Comparison of ENCODE assay signal across 1 cellular context in the genomic region with DNA sequence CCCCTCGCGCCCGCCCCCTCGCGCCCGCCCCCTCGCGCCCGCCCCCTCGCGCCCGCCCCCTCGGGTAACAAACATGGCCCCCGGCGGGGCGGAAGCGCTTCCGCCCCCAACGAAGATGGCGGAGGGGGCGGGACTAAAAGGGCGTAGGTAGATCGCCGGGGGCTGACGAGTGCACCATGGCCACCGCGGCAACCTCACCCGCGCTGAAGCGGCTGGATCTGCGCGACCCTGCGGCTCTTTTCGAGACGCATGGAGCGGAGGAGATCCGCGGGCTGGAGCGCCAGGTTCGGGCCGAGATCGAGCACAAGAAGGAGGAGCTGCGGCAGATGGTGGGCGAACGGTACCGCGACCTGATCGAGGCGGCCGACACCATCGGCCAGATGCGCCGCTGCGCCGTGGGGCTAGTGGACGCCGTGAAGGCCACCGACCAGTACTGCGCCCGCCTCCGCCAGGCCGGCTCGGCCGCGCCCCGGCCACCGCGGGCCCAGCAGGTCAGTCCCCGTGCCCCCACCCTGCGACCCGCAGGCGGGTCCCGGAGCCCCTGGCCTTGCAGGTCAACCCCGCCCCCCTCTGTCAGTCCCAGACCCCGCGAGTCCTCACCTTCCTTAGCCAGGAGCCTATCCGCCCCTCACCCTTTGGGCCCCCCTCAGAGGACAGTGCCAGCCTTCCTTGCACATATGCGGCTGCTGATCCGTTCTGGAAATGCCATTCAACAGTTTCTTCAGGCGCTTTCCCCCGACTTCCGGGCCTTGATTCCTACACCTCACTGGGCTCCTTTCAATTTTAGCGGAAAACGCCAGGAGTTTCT.
TF ChIP-seq lines count a peak whose summit lies in the region.

A gene with protein sequence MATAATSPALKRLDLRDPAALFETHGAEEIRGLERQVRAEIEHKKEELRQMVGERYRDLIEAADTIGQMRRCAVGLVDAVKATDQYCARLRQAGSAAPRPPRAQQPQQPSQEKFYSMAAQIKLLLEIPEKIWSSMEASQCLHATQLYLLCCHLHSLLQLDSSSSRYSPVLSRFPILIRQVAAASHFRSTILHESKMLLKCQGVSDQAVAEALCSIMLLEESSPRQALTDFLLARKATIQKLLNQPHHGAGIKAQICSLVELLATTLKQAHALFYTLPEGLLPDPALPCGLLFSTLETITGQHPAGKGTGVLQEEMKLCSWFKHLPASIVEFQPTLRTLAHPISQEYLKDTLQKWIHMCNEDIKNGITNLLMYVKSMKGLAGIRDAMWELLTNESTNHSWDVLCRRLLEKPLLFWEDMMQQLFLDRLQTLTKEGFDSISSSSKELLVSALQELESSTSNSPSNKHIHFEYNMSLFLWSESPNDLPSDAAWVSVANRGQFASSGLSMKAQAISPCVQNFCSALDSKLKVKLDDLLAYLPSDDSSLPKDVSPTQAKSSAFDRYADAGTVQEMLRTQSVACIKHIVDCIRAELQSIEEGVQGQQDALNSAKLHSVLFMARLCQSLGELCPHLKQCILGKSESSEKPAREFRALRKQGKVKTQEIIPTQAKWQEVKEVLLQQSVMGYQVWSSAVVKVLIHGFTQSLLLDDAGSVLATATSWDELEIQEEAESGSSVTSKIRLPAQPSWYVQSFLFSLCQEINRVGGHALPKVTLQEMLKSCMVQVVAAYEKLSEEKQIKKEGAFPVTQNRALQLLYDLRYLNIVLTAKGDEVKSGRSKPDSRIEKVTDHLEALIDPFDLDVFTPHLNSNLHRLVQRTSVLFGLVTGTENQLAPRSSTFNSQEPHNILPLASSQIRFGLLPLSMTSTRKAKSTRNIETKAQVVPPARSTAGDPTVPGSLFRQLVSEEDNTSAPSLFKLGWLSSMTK (plus strand): TSS at position 162 of the 808 bp plus-strand sequence. CDS start 15 bp downstream, at position 177.

TF ChIP-seq in HEK293, 187 proteins besides CTCF, POLR2A, EP300 and RAD21 (continued from another document and continues in another):
- TF ChIP-seq ZNF121 (tag by site-specific recombination; IDR thresholded peaks at IDR 0.05) (no peak), ZNF785 (tag by site-specific recombination; IDR thresholded peaks at IDR 0.05) (no peak), KLF1 (tag by site-specific recombination; IDR thresholded peaks at IDR 0.05) (peak; percentile 61), SP3 (tag by site-specific recombination; IDR thresholded peaks at IDR 0.05) (peak; percentile 93), ZNF621 (tag by site-specific recombination; IDR thresholded peaks at IDR 0.05) (no peak), ZNF629 (tag by site-specific recombination; IDR thresholded peaks at IDR 0.05) (no peak), ZNF600 (tag by site-specific recombination; IDR thresholded peaks at IDR 0.05) (peak; percentile 16; the same call in 1 of the 2 replicates), ZNF155 (tag by site-specific recombination; IDR thresholded peaks at IDR 0.05) (no peak), SP2 (tag by site-specific recombination; IDR thresholded peaks at IDR 0.05) (peak; percentile 64), ZNF544 (tag by site-specific recombination; IDR thresholded peaks at IDR 0.05) (no peak), ZNF768 (tag by site-specific recombination; IDR thresholded peaks at IDR 0.05) (no peak), EGR2 (tag by site-specific recombination; IDR thresholded peaks at IDR 0.05; ENCODE audit: low read depth) (peak; percentile 87), SP7 (tag by site-specific recombination; IDR thresholded peaks at IDR 0.05) (peak; percentile 59), ZNF830 (tag by site-specific recombination; IDR thresholded peaks at IDR 0.05; ENCODE audit: low read depth) (no peak), ZNF146 (tag by site-specific recombination; IDR thresholded peaks at IDR 0.05) (0 out of 2 replicates have a peak, but pooled peaks have one; percentile 21), ZNF274 (IDR thresholded peaks at IDR 0.05; ENCODE audit: low read length) (no peak), ZNF274 (tag by site-specific recombination; IDR thresholded peaks at IDR 0.05; ENCODE audit: borderline replicate concordance) (no peak), ZBTB8A (tag by site-specific recombination; IDR thresholded peaks at IDR 0.05) (no peak), ZNF138 (tag by site-specific recombination; IDR thresholded peaks at IDR 0.05; ENCODE audit: borderline replicate concordance) (no peak), ZNF658 (tag by site-specific recombination; IDR thresholded peaks at IDR 0.05) (no peak)
- TF ChIP-seq, protein P1, sequence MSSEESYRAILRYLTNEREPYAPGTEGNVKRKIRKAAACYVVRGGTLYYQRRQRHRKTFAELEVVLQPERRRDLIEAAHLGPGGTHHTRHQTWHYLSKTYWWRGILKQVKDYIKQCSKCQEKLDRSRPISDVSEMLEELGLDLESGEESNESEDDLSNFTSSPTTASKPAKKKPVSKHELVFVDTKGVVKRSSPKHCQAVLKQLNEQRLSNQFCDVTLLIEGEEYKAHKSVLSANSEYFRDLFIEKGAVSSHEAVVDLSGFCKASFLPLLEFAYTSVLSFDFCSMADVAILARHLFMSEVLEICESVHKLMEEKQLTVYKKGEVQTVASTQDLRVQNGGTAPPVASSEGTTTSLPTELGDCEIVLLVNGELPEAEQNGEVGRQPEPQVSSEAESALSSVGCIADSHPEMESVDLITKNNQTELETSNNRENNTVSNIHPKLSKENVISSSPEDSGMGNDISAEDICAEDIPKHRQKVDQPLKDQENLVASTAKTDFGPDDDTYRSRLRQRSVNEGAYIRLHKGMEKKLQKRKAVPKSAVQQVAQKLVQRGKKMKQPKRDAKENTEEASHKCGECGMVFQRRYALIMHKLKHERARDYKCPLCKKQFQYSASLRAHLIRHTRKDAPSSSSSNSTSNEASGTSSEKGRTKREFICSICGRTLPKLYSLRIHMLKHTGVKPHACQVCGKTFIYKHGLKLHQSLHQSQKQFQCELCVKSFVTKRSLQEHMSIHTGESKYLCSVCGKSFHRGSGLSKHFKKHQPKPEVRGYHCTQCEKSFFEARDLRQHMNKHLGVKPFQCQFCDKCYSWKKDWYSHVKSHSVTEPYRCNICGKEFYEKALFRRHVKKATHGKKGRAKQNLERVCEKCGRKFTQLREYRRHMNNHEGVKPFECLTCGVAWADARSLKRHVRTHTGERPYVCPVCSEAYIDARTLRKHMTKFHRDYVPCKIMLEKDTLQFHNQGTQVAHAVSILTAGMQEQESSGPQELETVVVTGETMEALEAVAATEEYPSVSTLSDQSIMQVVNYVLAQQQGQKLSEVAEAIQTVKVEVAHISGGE (tag by site-specific recombination; conservative IDR thresholded peaks at IDR 0.05; ENCODE audit: low read depth), result peak; percentile 67; the same call in 1 of the 2 replicates
- TF ChIP-seq, protein P2, sequence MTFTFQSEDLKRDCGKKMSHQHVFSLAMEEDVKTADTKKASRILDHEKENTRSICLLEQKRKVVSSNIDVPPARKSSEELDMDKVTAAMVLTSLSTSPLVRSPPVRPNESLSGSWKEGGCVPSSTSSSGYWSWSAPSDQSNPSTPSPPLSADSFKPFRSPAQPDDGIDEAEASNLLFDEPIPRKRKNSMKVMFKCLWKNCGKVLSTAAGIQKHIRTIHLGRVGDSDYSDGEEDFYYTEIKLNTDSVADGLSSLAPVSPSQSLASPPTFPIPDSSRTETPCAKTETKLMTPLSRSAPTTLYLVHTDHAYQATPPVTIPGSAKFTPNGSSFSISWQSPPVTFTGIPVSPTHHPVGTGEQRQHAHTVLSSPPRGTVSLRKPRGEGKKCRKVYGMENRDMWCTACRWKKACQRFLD (tag by site-specific recombination; IDR thresholded peaks at IDR 0.05), result no peak
- TF ChIP-seq, protein P3, sequence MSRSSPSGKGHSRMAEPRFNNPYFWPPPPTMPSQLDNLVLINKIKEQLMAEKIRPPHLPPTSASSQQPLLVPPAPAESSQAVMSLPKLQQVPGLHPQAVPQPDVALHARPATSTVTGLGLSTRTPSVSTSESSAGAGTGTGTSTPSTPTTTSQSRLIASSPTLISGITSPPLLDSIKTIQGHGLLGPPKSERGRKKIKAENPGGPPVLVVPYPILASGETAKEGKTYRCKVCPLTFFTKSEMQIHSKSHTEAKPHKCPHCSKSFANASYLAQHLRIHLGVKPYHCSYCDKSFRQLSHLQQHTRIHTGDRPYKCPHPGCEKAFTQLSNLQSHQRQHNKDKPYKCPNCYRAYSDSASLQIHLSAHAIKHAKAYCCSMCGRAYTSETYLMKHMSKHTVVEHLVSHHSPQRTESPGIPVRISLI (tag by site-specific recombination; IDR thresholded peaks at IDR 0.05), result no peak
- TF ChIP-seq, protein P4, sequence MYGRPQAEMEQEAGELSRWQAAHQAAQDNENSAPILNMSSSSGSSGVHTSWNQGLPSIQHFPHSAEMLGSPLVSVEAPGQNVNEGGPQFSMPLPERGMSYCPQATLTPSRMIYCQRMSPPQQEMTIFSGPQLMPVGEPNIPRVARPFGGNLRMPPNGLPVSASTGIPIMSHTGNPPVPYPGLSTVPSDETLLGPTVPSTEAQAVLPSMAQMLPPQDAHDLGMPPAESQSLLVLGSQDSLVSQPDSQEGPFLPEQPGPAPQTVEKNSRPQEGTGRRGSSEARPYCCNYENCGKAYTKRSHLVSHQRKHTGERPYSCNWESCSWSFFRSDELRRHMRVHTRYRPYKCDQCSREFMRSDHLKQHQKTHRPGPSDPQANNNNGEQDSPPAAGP (tag by site-specific recombination; IDR thresholded peaks at IDR 0.05), result peak; percentile 82; the same call in 1 of the 2 replicates
- TF ChIP-seq, protein P5, sequence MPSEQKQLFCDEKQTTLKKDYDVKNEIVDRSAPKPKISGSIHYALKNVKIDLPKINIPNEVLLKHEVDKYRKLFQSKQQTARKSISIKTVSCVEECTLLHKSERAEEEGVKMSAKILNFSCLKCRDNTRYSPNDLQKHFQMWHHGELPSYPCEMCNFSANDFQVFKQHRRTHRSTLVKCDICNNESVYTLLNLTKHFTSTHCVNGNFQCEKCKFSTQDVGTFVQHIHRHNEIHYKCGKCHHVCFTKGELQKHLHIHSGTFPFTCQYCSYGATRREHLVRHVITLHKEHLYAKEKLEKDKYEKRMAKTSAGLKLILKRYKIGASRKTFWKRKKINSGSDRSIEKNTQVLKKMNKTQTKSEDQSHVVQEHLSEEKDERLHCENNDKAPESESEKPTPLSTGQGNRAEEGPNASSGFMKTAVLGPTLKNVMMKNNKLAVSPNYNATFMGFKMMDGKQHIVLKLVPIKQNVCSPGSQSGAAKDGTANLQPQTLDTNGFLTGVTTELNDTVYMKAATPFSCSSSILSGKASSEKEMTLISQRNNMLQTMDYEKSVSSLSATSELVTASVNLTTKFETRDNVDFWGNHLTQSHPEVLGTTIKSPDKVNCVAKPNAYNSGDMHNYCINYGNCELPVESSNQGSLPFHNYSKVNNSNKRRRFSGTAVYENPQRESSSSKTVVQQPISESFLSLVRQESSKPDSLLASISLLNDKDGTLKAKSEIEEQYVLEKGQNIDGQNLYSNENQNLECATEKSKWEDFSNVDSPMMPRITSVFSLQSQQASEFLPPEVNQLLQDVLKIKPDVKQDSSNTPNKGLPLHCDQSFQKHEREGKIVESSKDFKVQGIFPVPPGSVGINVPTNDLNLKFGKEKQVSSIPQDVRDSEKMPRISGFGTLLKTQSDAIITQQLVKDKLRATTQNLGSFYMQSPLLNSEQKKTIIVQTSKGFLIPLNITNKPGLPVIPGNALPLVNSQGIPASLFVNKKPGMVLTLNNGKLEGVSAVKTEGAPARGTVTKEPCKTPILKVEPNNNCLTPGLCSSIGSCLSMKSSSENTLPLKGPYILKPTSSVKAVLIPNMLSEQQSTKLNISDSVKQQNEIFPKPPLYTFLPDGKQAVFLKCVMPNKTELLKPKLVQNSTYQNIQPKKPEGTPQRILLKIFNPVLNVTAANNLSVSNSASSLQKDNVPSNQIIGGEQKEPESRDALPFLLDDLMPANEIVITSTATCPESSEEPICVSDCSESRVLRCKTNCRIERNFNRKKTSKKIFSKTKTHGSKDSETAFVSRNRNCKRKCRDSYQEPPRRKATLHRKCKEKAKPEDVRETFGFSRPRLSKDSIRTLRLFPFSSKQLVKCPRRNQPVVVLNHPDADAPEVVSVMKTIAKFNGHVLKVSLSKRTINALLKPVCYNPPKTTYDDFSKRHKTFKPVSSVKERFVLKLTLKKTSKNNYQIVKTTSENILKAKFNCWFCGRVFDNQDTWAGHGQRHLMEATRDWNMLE (tag by site-specific recombination; conservative IDR thresholded peaks at IDR 0.05; ENCODE audit: low read depth), result no peak
- TF ChIP-seq, protein P6, sequence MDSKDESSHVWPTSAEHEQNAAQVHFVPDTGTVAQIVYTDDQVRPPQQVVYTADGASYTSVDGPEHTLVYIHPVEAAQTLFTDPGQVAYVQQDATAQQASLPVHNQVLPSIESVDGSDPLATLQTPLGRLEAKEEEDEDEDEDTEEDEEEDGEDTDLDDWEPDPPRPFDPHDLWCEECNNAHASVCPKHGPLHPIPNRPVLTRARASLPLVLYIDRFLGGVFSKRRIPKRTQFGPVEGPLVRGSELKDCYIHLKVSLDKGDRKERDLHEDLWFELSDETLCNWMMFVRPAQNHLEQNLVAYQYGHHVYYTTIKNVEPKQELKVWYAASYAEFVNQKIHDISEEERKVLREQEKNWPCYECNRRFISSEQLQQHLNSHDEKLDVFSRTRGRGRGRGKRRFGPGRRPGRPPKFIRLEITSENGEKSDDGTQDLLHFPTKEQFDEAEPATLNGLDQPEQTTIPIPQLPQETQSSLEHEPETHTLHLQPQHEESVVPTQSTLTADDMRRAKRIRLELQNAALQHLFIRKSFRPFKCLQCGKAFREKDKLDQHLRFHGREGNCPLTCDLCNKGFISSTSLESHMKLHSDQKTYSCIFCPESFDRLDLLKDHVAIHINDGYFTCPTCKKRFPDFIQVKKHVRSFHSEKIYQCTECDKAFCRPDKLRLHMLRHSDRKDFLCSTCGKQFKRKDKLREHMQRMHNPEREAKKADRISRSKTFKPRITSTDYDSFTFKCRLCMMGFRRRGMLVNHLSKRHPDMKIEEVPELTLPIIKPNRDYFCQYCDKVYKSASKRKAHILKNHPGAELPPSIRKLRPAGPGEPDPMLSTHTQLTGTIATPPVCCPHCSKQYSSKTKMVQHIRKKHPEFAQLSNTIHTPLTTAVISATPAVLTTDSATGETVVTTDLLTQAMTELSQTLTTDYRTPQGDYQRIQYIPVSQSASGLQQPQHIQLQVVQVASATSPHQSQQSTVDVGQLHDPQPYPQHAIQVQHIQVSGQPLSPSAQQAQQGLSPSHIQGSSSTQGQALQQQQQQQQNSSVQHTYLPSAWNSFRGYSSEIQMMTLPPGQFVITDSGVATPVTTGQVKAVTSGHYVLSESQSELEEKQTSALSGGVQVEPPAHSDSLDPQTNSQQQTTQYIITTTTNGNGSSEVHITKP (tag by site-specific recombination; IDR thresholded peaks at IDR 0.05), result peak; percentile 67
- TF ChIP-seq, protein P7, sequence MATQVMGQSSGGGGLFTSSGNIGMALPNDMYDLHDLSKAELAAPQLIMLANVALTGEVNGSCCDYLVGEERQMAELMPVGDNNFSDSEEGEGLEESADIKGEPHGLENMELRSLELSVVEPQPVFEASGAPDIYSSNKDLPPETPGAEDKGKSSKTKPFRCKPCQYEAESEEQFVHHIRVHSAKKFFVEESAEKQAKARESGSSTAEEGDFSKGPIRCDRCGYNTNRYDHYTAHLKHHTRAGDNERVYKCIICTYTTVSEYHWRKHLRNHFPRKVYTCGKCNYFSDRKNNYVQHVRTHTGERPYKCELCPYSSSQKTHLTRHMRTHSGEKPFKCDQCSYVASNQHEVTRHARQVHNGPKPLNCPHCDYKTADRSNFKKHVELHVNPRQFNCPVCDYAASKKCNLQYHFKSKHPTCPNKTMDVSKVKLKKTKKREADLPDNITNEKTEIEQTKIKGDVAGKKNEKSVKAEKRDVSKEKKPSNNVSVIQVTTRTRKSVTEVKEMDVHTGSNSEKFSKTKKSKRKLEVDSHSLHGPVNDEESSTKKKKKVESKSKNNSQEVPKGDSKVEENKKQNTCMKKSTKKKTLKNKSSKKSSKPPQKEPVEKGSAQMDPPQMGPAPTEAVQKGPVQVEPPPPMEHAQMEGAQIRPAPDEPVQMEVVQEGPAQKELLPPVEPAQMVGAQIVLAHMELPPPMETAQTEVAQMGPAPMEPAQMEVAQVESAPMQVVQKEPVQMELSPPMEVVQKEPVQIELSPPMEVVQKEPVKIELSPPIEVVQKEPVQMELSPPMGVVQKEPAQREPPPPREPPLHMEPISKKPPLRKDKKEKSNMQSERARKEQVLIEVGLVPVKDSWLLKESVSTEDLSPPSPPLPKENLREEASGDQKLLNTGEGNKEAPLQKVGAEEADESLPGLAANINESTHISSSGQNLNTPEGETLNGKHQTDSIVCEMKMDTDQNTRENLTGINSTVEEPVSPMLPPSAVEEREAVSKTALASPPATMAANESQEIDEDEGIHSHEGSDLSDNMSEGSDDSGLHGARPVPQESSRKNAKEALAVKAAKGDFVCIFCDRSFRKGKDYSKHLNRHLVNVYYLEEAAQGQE (tag by site-specific recombination; IDR thresholded peaks at IDR 0.05), result no peak
